29 cellular contexts compared by ENCODE assay signal in genomic region chr1:230431517-230431916, GRCh38. TPM values are rescaled to one million over a fixed set of nuclear protein-coding genes. Genes with fewer than 3 reads are reported as not detected.
"Had no signal": no experiment of that assay in that cellular context is flagged by ENCODE, and none has a peak within 500 bp of the region (broad histone marks: within the 10 kb centered on the region; RNA-seq: fewer than 3 reads in every experiment).

No MANE protein-coding gene starts in this region.

- H3K4me2 ChIP-seq: SK-N-SH had no signal

- H3K4me3 ChIP-seq: MG63, Peyer's patch, SJSA1 had no signal

- H3K9me3 ChIP-seq: MG63, Peyer's patch, SJSA1, SK-N-SH had no signal

- DNase-seq: activated CD4-positive, alpha-beta T cell treated with anti-CD3 and anti-CD28 coated beads, Interleukin-2, amount 10 ng/mL, durations not matched to agents 24 days and 14 days; activated CD4-positive, alpha-beta T cell treated with anti-CD3 and anti-CD28 coated beads, Interleukin-2, amount 50 U/mL, for 4 hours; activated CD8-positive, alpha-beta T cell treated with anti-CD3 and anti-CD28 coated beads for 36 hours; activated effector memory CD4-positive, alpha-beta T cell treated with anti-CD3 and anti-CD28 coated beads, Interleukin-2, amount 50 U/mL, for 16 hours; activated naive CD4-positive, alpha-beta T cell; activated naive CD4-positive, alpha-beta T cell treated with anti-CD3 and anti-CD28 coated beads, Interleukin-2, amount 50 U/mL, for 16 hours; activated naive CD8-positive, alpha-beta T cell treated with anti-CD3 and anti-CD28 coated beads for 36 hours; activated T-cell treated with anti-CD3 and anti-CD28 coated beads, Interleukin-2, amount 50 U/mL, for 1 hour; activated T-cell treated with anti-CD3 and anti-CD28 coated beads, Interleukin-2, amount 50 U/mL, for 72 hours; amniotic stem cell; aorta; brain microvascular endothelial cell; Karpas-422; MG63; NCI-H1048; NCI-H1105 treated with DMSO at 0.1 percent for 48 hours; NCI-H1436; NCI-H1694; NCI-H1930; NCI-H2081 treated with DMSO at 0.1 percent for 48 hours; NCI-H524 treated with DMSO at 0.1 percent for 48 hours; PC-3; Peyer's patch; RPMI8226; SHP77 treated with DMSO at 0.1 percent for 48 hours; SK-N-SH had no signal

- H3K36me3 ChIP-seq: brain microvascular endothelial cell, MG63, Peyer's patch, SJSA1 had no signal

- H3K27ac ChIP-seq: brain microvascular endothelial cell, Peyer's patch, SJSA1 had no signal

- ATAC-seq: activated CD8-positive, alpha-beta T cell treated with anti-CD3 and anti-CD28 coated beads for 36 hours; activated T-cell treated with anti-CD3 and anti-CD28 coated beads, Interleukin-2, amount 50 U/mL, for 72 hours; activated T-helper 17 cell treated with anti-CD3 and anti-CD28 coated beads, Interleukin-2, amount 50 U/mL, for 72 hours; PC-3 had no signal

- H3K9ac ChIP-seq: SK-N-SH had no signal

RNA-seq across cellular contexts. Expression of gene PGBD5, which starts 5.4 kb away (rescaled TPM):
- total RNA-seq: activated CD8-positive, alpha-beta T cell treated with anti-CD3 and anti-CD28 coated beads for 36 hours; activated naive CD8-positive, alpha-beta T cell treated with anti-CD3 and anti-CD28 coated beads for 36 hours; NCI-H460 had no signal
